8 cellular contexts compared by ENCODE assay signal in the genomic region with DNA sequence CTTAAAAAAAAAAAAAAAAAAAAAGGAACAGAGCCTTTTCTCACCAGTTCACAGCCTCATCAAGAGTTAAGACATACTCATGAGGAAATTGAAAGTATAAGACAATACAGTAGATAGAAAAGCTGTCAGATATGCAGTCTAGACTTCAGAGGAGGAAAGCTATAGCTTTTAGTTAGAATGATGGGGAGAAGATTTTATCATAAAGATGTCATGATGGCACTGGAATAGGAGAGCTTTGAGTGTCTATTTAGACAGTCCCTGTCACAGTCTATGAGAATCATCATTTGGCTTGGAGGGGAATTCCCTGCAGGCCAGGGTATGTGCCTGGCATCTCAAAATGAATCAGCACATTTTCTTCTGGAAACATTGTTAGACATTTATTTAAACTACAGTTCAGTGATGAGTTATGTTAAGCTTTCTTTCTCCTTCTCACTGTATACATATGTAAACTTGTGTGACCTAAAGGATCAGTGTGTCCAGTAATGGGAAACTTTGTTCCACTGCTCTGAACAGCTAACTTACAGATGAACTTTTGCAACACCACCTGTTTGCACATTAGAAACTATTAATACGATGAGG. TPM values are rescaled to one million over a fixed set of nuclear protein-coding genes. Genes with fewer than 3 reads are reported as not detected.
DNase-seq lines count a peak whose midpoint lies in the region; ATAC-seq and TF ChIP-seq lines count a peak whose summit lies in the region.

No MANE protein-coding gene starts in this region.

- peaks cover 2% of the 10 kb centered on the region for H3K36me3 ChIP-seq in CD4-positive, CD25-positive, alpha-beta regulatory T cell (ENCODE audit: control insufficient read depth, insufficient read depth, low read length)
- H3K36me3 ChIP-seq in SK-N-SH (replicated peaks in 1 of 2; ENCODE audit: control insufficient read depth in 1 of 2, insufficient read depth in 2 of 2, low read length in 1 of 2) (peaks cover 0 to 1% of the 10 kb centered on the region in 2 experiments), heart right ventricle (peaks cover 0 to 5% (median 0%) of the 10 kb centered on the region in 9 donors)

- H3K4me3 Mint-ChIP-seq in CD4-positive, CD25-positive, alpha-beta regulatory T cell = peak overlapping the region; percentile 24 to 94 (median 64)
- peak overlapping the region; percentile 67 for H3K4me3 Mint-ChIP-seq in glutamatergic neuron (ENCODE audit: unreplicated experiment)

- H3K36me3 Mint-ChIP-seq in CD4-positive, CD25-positive, alpha-beta regulatory T cell = peaks cover 10% of the 10 kb centered on the region
- no peaks in the 10 kb centered on the region for H3K36me3 Mint-ChIP-seq in glutamatergic neuron (ENCODE audit: unreplicated experiment)

- no peaks in the 10 kb centered on the region for H3K27me3 ChIP-seq in CD4-positive, CD25-positive, alpha-beta regulatory T cell (ENCODE audit: control insufficient read depth, insufficient read depth, low read length)
- no peaks in the 10 kb centered on the region for H3K27me3 ChIP-seq in SK-N-SH (ENCODE audit: insufficient read depth)
- no peaks in the 10 kb centered on the region for H3K27me3 ChIP-seq in heart right ventricle

- TF ChIP-seq RAD21 in SK-N-SH (IDR thresholded peaks at IDR 0.05; ENCODE audit: low read length) = no peak

- TF ChIP-seq CTCF in SK-N-SH (IDR thresholded peaks at IDR 0.05) (no peak), glutamatergic neuron (IDR thresholded peaks at IDR 0.05; ENCODE audit: partially characterized antibody, unreplicated experiment) (no peak), heart right ventricle (IDR thresholded peaks at IDR 0.05) (no peak)

- no peak for ATAC-seq in CD4-positive, CD25-positive, alpha-beta regulatory T cell (ENCODE audit: low read depth in 2 of 2)
- ATAC-seq in GM21717 (IDR thresholded peaks at IDR 0.05; ENCODE audit: unreplicated experiment) = peak; percentile 25
- ATAC-seq in heart right ventricle = no peak

- no peaks in the 10 kb centered on the region for H3K9me3 ChIP-seq in CD4-positive, CD25-positive, alpha-beta regulatory T cell (ENCODE audit: control insufficient read depth in 2 of 2, low read length in 2 of 2)
- H3K9me3 ChIP-seq in SK-N-SH (no peaks in the 10 kb centered on the region), heart right ventricle (no peaks in the 10 kb centered on the region)

- H3K4me1 Mint-ChIP-seq in CD4-positive, CD25-positive, alpha-beta regulatory T cell = peaks cover 41 to 81% (median 69%) of the 10 kb centered on the region in 4 donors
- H3K4me1 Mint-ChIP-seq in glutamatergic neuron (ENCODE audit: low read depth, unreplicated experiment) = peaks cover 22% of the 10 kb centered on the region

- peaks cover 16% of the 10 kb centered on the region for H4K20me1 ChIP-seq in SK-N-SH (ENCODE audit: insufficient read depth)

- 38% methylated on average over 1 of the region's 1 CpG for WGBS in SK-N-SH (ENCODE audit: low lambda C conversion rate)
- WGBS in heart right ventricle, 2 donors = 59 to 70% methylated on average over 1 of the region's 1 CpG

- peak overlapping the region; percentile 10 to 73 (median 63) for H3K27ac Mint-ChIP-seq in CD4-positive, CD25-positive, alpha-beta regulatory T cell
- H3K27ac Mint-ChIP-seq in glutamatergic neuron (ENCODE audit: unreplicated experiment) = no peak overlapping the region

- H3K9me3 Mint-ChIP-seq in CD4-positive, CD25-positive, alpha-beta regulatory T cell = no peaks in the 10 kb centered on the region
- H3K9me3 Mint-ChIP-seq in glutamatergic neuron (ENCODE audit: unreplicated experiment) = peaks cover 9% of the 10 kb centered on the region

- no peak overlapping the region for H2AFZ ChIP-seq in SK-N-SH (ENCODE audit: low read depth)

- no peaks in the 10 kb centered on the region for H3K27me3 Mint-ChIP-seq in CD4-positive, CD25-positive, alpha-beta regulatory T cell
- peaks cover 8% of the 10 kb centered on the region for H3K27me3 Mint-ChIP-seq in glutamatergic neuron (ENCODE audit: unreplicated experiment)

- peak in 1 of 3 donors; percentile 35 for DNase-seq in CD4-positive, CD25-positive, alpha-beta regulatory T cell
- DNase-seq in SK-N-SH (no peak), glutamatergic neuron (no peak), heart right ventricle (no peak), iPS-NIHi11 (ENCODE audit: low spot score) (no peak), HuH-7.5 (ENCODE audit: low spot score) (no peak)
- DNase-seq in central memory CD4-positive, alpha-beta T cell = no peak

- intact Hi-C loops in heart right ventricle (cut with DNase I) = loop anchor here in 1 of 10 donors (10.0 kb wide), 1 partner anchor 175 kb away; a partner anchor contains a TSS

- H3F3A ChIP-seq in SK-N-SH (replicated peaks; ENCODE audit: insufficient read depth) = peaks cover 22% of the 10 kb centered on the region

- no peak for TF ChIP-seq EP300 in SK-N-SH (IDR thresholded peaks at IDR 0.05; ENCODE audit: borderline replicate concordance in 1 of 2, low read depth in 1 of 2, low read length in 1 of 2)

- peaks cover 69% of the 10 kb centered on the region for H3K4me1 ChIP-seq in CD4-positive, CD25-positive, alpha-beta regulatory T cell (ENCODE audit: control insufficient read depth, insufficient read depth, low read length, poor library complexity, severe bottlenecking)
- H3K4me1 ChIP-seq in SK-N-SH (ENCODE audit: control insufficient read depth in 1 of 2, insufficient read depth in 2 of 2, low read depth in 1 of 2, low read length in 1 of 2) = peaks cover 18 to 25% of the 10 kb centered on the region in 2 experiments
- peaks cover 13 to 64% (median 33%) of the 10 kb centered on the region in 9 donors for H3K4me1 ChIP-seq in heart right ventricle

- peaks cover 43% of the 10 kb centered on the region for H3K79me2 ChIP-seq in SK-N-SH (ENCODE audit: insufficient read depth)

- CTCF ChIA-PET in SK-N-SH (lab: Yijun Ruan, JAX) = interaction anchor here (1.3 kb wide), 1 partner anchor 32 kb away, joined by 3 read pairs; no protein-coding TSS in a partner anchor

- POLR2A ChIA-PET in SK-N-SH (lab: Yijun Ruan, JAX) = interaction anchor here (0.7 to 1.6 kb wide), 2 partner anchors 82 to 1492 kb away, joined by 5 to 8 read pairs; a partner anchor contains a TSS

- peak overlapping the region; percentile 85 for H3K4me2 ChIP-seq in SK-N-SH

- peak overlapping the region; percentile 58 for H3K27ac ChIP-seq in CD4-positive, CD25-positive, alpha-beta regulatory T cell (ENCODE audit: insufficient read depth, low read length, poor library complexity, severe bottlenecking)
- H3K27ac ChIP-seq in SK-N-SH (ENCODE audit: low read depth in 2 of 2, low read length in 1 of 2) (peak overlapping the region; percentile 14 to 60; a peak in 3 of 4 replicates), heart right ventricle (peak overlapping the region in 1 of 10 donors; percentile 65)

- 0 out of 2 replicates have a peak overlapping the region, but pooled peaks have one; percentile 26 for H3K9ac ChIP-seq in SK-N-SH

- H3K4me3 ChIP-seq in CD4-positive, CD25-positive, alpha-beta regulatory T cell (ENCODE audit: low read depth, low read length) = peak overlapping the region; percentile 17
- H3K4me3 ChIP-seq in SK-N-SH (ENCODE audit: low read depth in 2 of 2, low read length in 1 of 2) (no peak overlapping the region), heart right ventricle (no peak overlapping the region)

- H3K9me2 ChIP-seq in SK-N-SH = no peaks in the 10 kb centered on the region

TF ChIP-seq in SK-N-SH, 30 proteins besides CTCF, POLR2A, EP300 and RAD21:
- TF ChIP-seq, protein P1, sequence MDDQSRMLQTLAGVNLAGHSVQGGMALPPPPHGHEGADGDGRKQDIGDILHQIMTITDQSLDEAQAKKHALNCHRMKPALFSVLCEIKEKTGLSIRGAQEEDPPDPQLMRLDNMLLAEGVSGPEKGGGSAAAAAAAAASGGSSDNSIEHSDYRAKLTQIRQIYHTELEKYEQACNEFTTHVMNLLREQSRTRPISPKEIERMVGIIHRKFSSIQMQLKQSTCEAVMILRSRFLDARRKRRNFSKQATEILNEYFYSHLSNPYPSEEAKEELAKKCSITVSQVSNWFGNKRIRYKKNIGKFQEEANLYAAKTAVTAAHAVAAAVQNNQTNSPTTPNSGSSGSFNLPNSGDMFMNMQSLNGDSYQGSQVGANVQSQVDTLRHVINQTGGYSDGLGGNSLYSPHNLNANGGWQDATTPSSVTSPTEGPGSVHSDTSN (IDR thresholded peaks at IDR 0.05) = peak; percentile 70
- TF ChIP-seq NFIC (IDR thresholded peaks at IDR 0.05; ENCODE audit: borderline replicate concordance) = no peak
- peak; percentile 28; the same call in 1 of the 2 replicates for TF ChIP-seq TCF12 (IDR thresholded peaks at IDR 0.05)
TF ChIP-seq in SK-N-SH: peak in this region for 2.

RNA-seq across cellular contexts. Expression of a gene that starts 2.9 kb away (rescaled TPM):
- total RNA-seq in CD4-positive, CD25-positive, alpha-beta regulatory T cell = 85.5 TPM
- 10 to 100 TPM; 25.2 to 37.0 (median 27.1) TPM for polyA plus RNA-seq in CD4-positive, CD25-positive, alpha-beta regulatory T cell
- polyA plus RNA-seq in SK-N-SH (2012; rRNA removed) (41.8 and 45.3 TPM in 2 replicates), heart right ventricle (10 to 100 TPM; 13.3 to 24.1 TPM)
- 31.1 and 37.3 TPM in 2 replicates for polyA plus RNA-seq in SK-N-SH (2012; cell fraction: cytosol; rRNA removed)
- 50.4 and 51.7 TPM in 2 replicates for polyA plus RNA-seq in SK-N-SH (2012; cell fraction: nucleus; rRNA removed)
- total RNA-seq in glutamatergic neuron (ENCODE audit: unreplicated experiment) (57.2 TPM), heart right ventricle (10 to 100 TPM; 15.4 to 33.6 (median 24.3) TPM)
